Comparison of ENCODE assay signal across 8 cellular contexts in genomic region chr11:6568191-6568918, GRCh38. TPM values are rescaled to one million over a fixed set of nuclear protein-coding genes. Genes with fewer than 3 reads are reported as not detected.
A peak's percentile ranks its signal among the peaks of the same experiment; 100 is the strongest.
DNase-seq lines count a peak whose midpoint lies in the region; ATAC-seq, FAIRE-seq and TF ChIP-seq lines count a peak whose summit lies in the region.

No MANE protein-coding gene starts in this region.

- no peak overlapping the region for H2AFZ ChIP-seq in HepG2 (ENCODE audit: low read length)

- no peaks in the 10 kb centered on the region for H4K20me1 ChIP-seq in HepG2 (ENCODE audit: insufficient read depth, low read length)

- H3K4me3 Mint-ChIP-seq in MCF 10A (ENCODE audit: unreplicated experiment), result no peak overlapping the region

- FAIRE-seq in HepG2 (lab: Jason Lieb, UNC) (no peak), HTR-8/SVneo (lab: Jason Lieb, UNC) (no peak)

- no peak overlapping the region for H3K4me3 ChIP-seq in BJ (ENCODE audit: low read depth, low read length)
- H3K4me3 ChIP-seq in HepG2 (replicated peaks in 1 of 3; ENCODE audit: insufficient read depth in 1 of 3, low read depth in 2 of 3, low read length in 3 of 3), result no peak overlapping the region

- H3K4me1 Mint-ChIP-seq in MCF 10A (ENCODE audit: insufficient read depth, unreplicated experiment), result peaks cover 31% of the 10 kb centered on the region

- no peak overlapping the region for H3K9ac ChIP-seq in HepG2 (ENCODE audit: insufficient read depth, low read depth, low read length)

- no peaks in the 10 kb centered on the region for H3K79me2 ChIP-seq in HepG2 (ENCODE audit: insufficient read depth, low read length)

- H3K27ac ChIP-seq in HepG2 (ENCODE audit: extremely low read length, insufficient read depth, low read length), result no peak overlapping the region

- no peaks in the 10 kb centered on the region for H3K9me3 ChIP-seq in HepG2 (ENCODE audit: low read length)

- TF ChIP-seq RAD21 in Ishikawa (IDR thresholded peaks at IDR 0.05; ENCODE audit: low read depth), result no peak; the same call in 1 of the 2 replicates
- no peak for TF ChIP-seq RAD21 in HepG2 (CRISPR knock-in tag; IDR thresholded peaks at IDR 0.05)

- BruUV-seq in MCF 10A (replicated peaks; lab: Mats Ljungman, UMichigan), result no TSS peak
- no TSS peak for BruUV-seq in HepG2 (replicated peaks; lab: Mats Ljungman, UMichigan)

- TF ChIP-seq EP300 in Ishikawa (IDR thresholded peaks at IDR 0.05; ENCODE audit: borderline replicate concordance) (peak; percentile 39; the same call in 1 of the 2 replicates), HepG2 (IDR thresholded peaks at IDR 0.05; ENCODE audit: low read depth in 2 of 2, low read length in 2 of 2) (no peak), HepG2 (CRISPR knock-in tag; IDR thresholded peaks at IDR 0.05; ENCODE audit: borderline replicate concordance) (no peak)

- POLR2A ChIA-PET in BJ (lab: Charles Lee) (interaction anchor here (0.5 kb wide), 1 partner anchor 25 kb away, joined by 3 read pairs; no protein-coding TSS in a partner anchor), MCF 10A (lab: Yijun Ruan, JAX) (interaction anchor here (1.2 kb wide), 1 partner anchor 36 kb away, joined by 3 read pairs; no protein-coding TSS in a partner anchor), HepG2 (lab: Yijun Ruan, JAX) (no interaction called here)

- TF ChIP-seq CTCF in BJ (IDR thresholded peaks at IDR 0.05; ENCODE audit: insufficient read depth, low read depth, low read length), result 0 out of 2 replicates have a peak, but pooled peaks have one; percentile 5
- no peak for TF ChIP-seq CTCF in MCF 10A (IDR thresholded peaks at IDR 0.05; ENCODE audit: unreplicated experiment)
- TF ChIP-seq CTCF in HepG2 (CRISPR knock-in tag; IDR thresholded peaks at IDR 0.05), result peak; percentile 20; the same call in 1 of the 2 replicates

- no peaks in the 10 kb centered on the region for H3K27me3 Mint-ChIP-seq in MCF 10A (ENCODE audit: insufficient read depth, unreplicated experiment)

- no peak overlapping the region for H3K4me2 ChIP-seq in HepG2 (ENCODE audit: low read depth, low read length)

- no peaks in the 10 kb centered on the region for H3K27me3 ChIP-seq in BJ (ENCODE audit: control insufficient read depth, insufficient read depth, low read length)
- no peaks in the 10 kb centered on the region for H3K27me3 ChIP-seq in HepG2 (ENCODE audit: control insufficient read depth in 1 of 2, insufficient read depth in 2 of 2, low read length in 2 of 2)

- H3K36me3 Mint-ChIP-seq in MCF 10A (ENCODE audit: insufficient read depth, unreplicated experiment), result peaks cover 8% of the 10 kb centered on the region

- H3K9me3 Mint-ChIP-seq in MCF 10A (ENCODE audit: unreplicated experiment), result no peaks in the 10 kb centered on the region

- in situ Hi-C loops in HepG2 (cut with HindIII; ENCODE audit: extremely low pct_ligation_motif_present, low pct_unique_long_range_greater_than_20kb), result no loop called here

- DNase-seq in BJ (ENCODE audit: low read depth), result no peak
- peak; percentile 76 for DNase-seq in MCF 10A (ENCODE audit: unreplicated experiment)
- DNase-seq in HepG2 (ENCODE audit: low spot score), result no peak
- no peak for DNase-seq in epidermal melanocyte (ENCODE audit: insufficient read length, low spot score)
- DNase-seq in HTR-8/SVneo (ENCODE audit: insufficient read length, low spot score), result no peak
- DNase-seq in stimulated activated CD4-positive, alpha-beta T cell treated with anti-CD3 and anti-CD28 coated beads, Interleukin-2, amount 100 ng/mL, for 48 hours, result no peak
- no peak for DNase-seq in stimulated activated CD4-positive, alpha-beta T cell treated with anti-CD3 and anti-CD28 coated beads, Interleukin-4, amount 100 ng/mL, for 4 hours

- H3K27ac Mint-ChIP-seq in MCF 10A (ENCODE audit: low read depth, unreplicated experiment), result no peak overlapping the region

- ATAC-seq in HepG2, result no peak

- CTCF ChIA-PET in BJ (lab: Yijun Ruan, JAX), result interaction anchor here (0.7 to 1.1 kb wide), 2 partner anchors 37 to 77 kb away, joined by 3 to 5 read pairs; no protein-coding TSS in a partner anchor
- CTCF ChIA-PET in MCF 10A (lab: Yijun Ruan, JAX), result interaction anchor here (0.5 to 2.6 kb wide), 5 partner anchors 16 to 236 kb away, joined by 3 to 15 read pairs (median 3); no protein-coding TSS in a partner anchor
- CTCF ChIA-PET in HepG2 (lab: Yijun Ruan, JAX; ENCODE audit: low intra/inter-chr PET ratio, low total read pairs), result no interaction called here

- TF ChIP-seq POLR2A in HepG2 (IDR thresholded peaks at IDR 0.05; ENCODE audit: insufficient read depth in 1 of 2, low read depth in 2 of 2, low read length in 2 of 2), result no peak

- H3K4me1 ChIP-seq in HepG2 (ENCODE audit: insufficient read depth, low read length), result no peaks in the 10 kb centered on the region

- 97% methylated on average over 3 of the region's 4 CpGs for WGBS in HepG2 (ENCODE audit: low lambda C conversion rate)

- H3K36me3 ChIP-seq in BJ (ENCODE audit: control insufficient read depth, insufficient read depth, low read length) (no peaks in the 10 kb centered on the region; the same call in 1 of the 2 replicates), HepG2 (replicated peaks in 1 of 2; ENCODE audit: control insufficient read depth in 1 of 2, insufficient read depth in 2 of 2, low read length in 2 of 2) (no peaks in the 10 kb centered on the region)

- intact Hi-C loops in MCF 10A (cut with micrococcal nuclease), result no loop called here
- intact Hi-C loops in HepG2 (cut with micrococcal nuclease; ENCODE audit: unreplicated experiment), result no loop called here

RNA-seq across cellular contexts. Expression of gene RRP8, which starts 35.1 kb away (rescaled TPM):
- 9.9 and 14.4 TPM in 2 replicates for polyA plus RNA-seq in BJ (2011; rRNA removed)
- 5.9 and 8.6 TPM in 2 replicates for polyA minus RNA-seq in BJ (2011; rRNA and poly(A)+ RNA removed)
- 23.4 and 27.6 TPM in 2 replicates for total RNA-seq in MCF 10A (2022)
- 21.6 and 29.1 TPM in 2 replicates for total RNA-seq in HepG2 (2016; rRNA removed; fragmentation: Illumina TruSeq; extraction: Trizol)
- 3.8 and 5.1 TPM in 2 replicates for total RNA-seq in HepG2 (2016; cell fraction: cytosol; rRNA removed; fragmentation: Illumina TruSeq; extraction: Trizol; ENCODE audit: low read depth)
- 21.5 and 32.8 TPM in 2 replicates for total RNA-seq in HepG2 (2016; cell fraction: insoluble cytoplasmic fraction; rRNA removed; fragmentation: Illumina TruSeq; extraction: Trizol)
- 9.7 and 11.5 TPM in 2 replicates for total RNA-seq in HepG2 (2016; cell fraction: membrane; rRNA removed; fragmentation: Illumina TruSeq; extraction: Trizol)
- total RNA-seq in HepG2 (2016; cell fraction: nucleus; rRNA removed; fragmentation: Illumina TruSeq; extraction: Trizol), result 16.4 and 20.2 TPM in 2 replicates
- polyA plus RNA-seq in HepG2 (2011; rRNA removed), result 7.2 and 7.7 TPM in 2 replicates
- polyA plus RNA-seq in HepG2 (2011; cell fraction: cytosol; rRNA removed), result 4.3 and 4.5 TPM in 2 replicates
- polyA plus RNA-seq in HepG2 (2011; cell fraction: nucleus; rRNA removed), result 6.7 and 8.1 TPM in 2 replicates
- 9.2 and 11.7 TPM in 2 replicates for polyA plus RNA-seq in HepG2 (2012)
- polyA plus RNA-seq in HepG2 (2016; cell fraction: cytosol; fragmentation: Illumina TruSeq; extraction: Trizol; ENCODE audit: low read depth), result 2.3 and 3.9 TPM in 2 replicates
- polyA plus RNA-seq in HepG2 (2016; cell fraction: insoluble cytoplasmic fraction; fragmentation: Illumina TruSeq; extraction: Trizol; ENCODE audit: low read depth), result 25.8 and 25.9 TPM in 2 replicates
- polyA plus RNA-seq in HepG2 (2016; cell fraction: membrane; fragmentation: Illumina TruSeq; extraction: Trizol; ENCODE audit: low read depth), result 5.2 and 6.2 TPM in 2 replicates
- polyA plus RNA-seq in HepG2 (2016; cell fraction: nucleus; fragmentation: Illumina TruSeq; extraction: Trizol; ENCODE audit: insufficient read depth, low read depth), result 17.3 and 18.4 TPM in 2 replicates
- 9.9 and 22.6 TPM in 2 replicates for polyA minus RNA-seq in HepG2 (2011; rRNA and poly(A)+ RNA removed; ENCODE audit: low replicate concordance)
- polyA minus RNA-seq in HepG2 (2011; cell fraction: cytosol; rRNA and poly(A)+ RNA removed), result 1.8 and 3.3 TPM in 2 replicates
- 19.1 and 22.3 TPM in 2 replicates for polyA minus RNA-seq in HepG2 (2011; cell fraction: nucleus; rRNA and poly(A)+ RNA removed)

RNA-seq across cellular contexts. Expression of gene ILK, which starts 35.2 kb away (rescaled TPM):
- polyA plus RNA-seq in BJ (2011; rRNA removed), result 449 and 654 TPM in 2 replicates
- polyA minus RNA-seq in BJ (2011; rRNA and poly(A)+ RNA removed), result 282 and 375 TPM in 2 replicates
- 78.9 and 92.3 TPM in 2 replicates for total RNA-seq in MCF 10A (2022)
- total RNA-seq in HepG2 (2016; rRNA removed; fragmentation: Illumina TruSeq; extraction: Trizol), result 70.3 and 78.1 TPM in 2 replicates
- 16.4 and 17.1 TPM in 2 replicates for total RNA-seq in HepG2 (2016; cell fraction: cytosol; rRNA removed; fragmentation: Illumina TruSeq; extraction: Trizol; ENCODE audit: low read depth)
- 76.3 and 78.2 TPM in 2 replicates for total RNA-seq in HepG2 (2016; cell fraction: insoluble cytoplasmic fraction; rRNA removed; fragmentation: Illumina TruSeq; extraction: Trizol)
- 27.7 and 34.3 TPM in 2 replicates for total RNA-seq in HepG2 (2016; cell fraction: membrane; rRNA removed; fragmentation: Illumina TruSeq; extraction: Trizol)
- total RNA-seq in HepG2 (2016; cell fraction: nucleus; rRNA removed; fragmentation: Illumina TruSeq; extraction: Trizol), result 37.1 and 41.4 TPM in 2 replicates
- polyA plus RNA-seq in HepG2 (2011; rRNA removed), result 108 and 118 TPM in 2 replicates
- polyA plus RNA-seq in HepG2 (2011; cell fraction: cytosol; rRNA removed), result 111 and 115 TPM in 2 replicates
- 123 and 126 TPM in 2 replicates for polyA plus RNA-seq in HepG2 (2011; cell fraction: nucleus; rRNA removed)
- polyA plus RNA-seq in HepG2 (2012), result 51.2 and 60.5 TPM in 2 replicates
- polyA plus RNA-seq in HepG2 (2016; cell fraction: cytosol; fragmentation: Illumina TruSeq; extraction: Trizol; ENCODE audit: low read depth), result 21.0 and 21.5 TPM in 2 replicates
- 73.1 and 87.0 TPM in 2 replicates for polyA plus RNA-seq in HepG2 (2016; cell fraction: insoluble cytoplasmic fraction; fragmentation: Illumina TruSeq; extraction: Trizol; ENCODE audit: low read depth)
- polyA plus RNA-seq in HepG2 (2016; cell fraction: membrane; fragmentation: Illumina TruSeq; extraction: Trizol; ENCODE audit: low read depth), result 25.9 and 28.0 TPM in 2 replicates
- 62.8 and 70.6 TPM in 2 replicates for polyA plus RNA-seq in HepG2 (2016; cell fraction: nucleus; fragmentation: Illumina TruSeq; extraction: Trizol; ENCODE audit: insufficient read depth, low read depth)
- 144 and 217 TPM in 2 replicates for polyA minus RNA-seq in HepG2 (2011; rRNA and poly(A)+ RNA removed; ENCODE audit: low replicate concordance)
- 53.4 and 54.9 TPM in 2 replicates for polyA minus RNA-seq in HepG2 (2011; cell fraction: cytosol; rRNA and poly(A)+ RNA removed)
- 55.0 and 72.9 TPM in 2 replicates for polyA minus RNA-seq in HepG2 (2011; cell fraction: nucleus; rRNA and poly(A)+ RNA removed)

RNA-seq across cellular contexts. Expression of gene TAF10, which starts 43.7 kb away (rescaled TPM):
- polyA plus RNA-seq in BJ (2011; rRNA removed) (158 and 205 TPM in 2 replicates), HepG2 (2011; rRNA removed) (134 and 142 TPM in 2 replicates)
- polyA minus RNA-seq in BJ (2011; rRNA and poly(A)+ RNA removed), result 98.3 and 126 TPM in 2 replicates
- total RNA-seq in MCF 10A (2022) (157 and 167 TPM in 2 replicates), HepG2 (2016; rRNA removed; fragmentation: Illumina TruSeq; extraction: Trizol) (51.0 and 71.3 TPM in 2 replicates)
- 280 and 312 TPM in 2 replicates for total RNA-seq in HepG2 (2016; cell fraction: cytosol; rRNA removed; fragmentation: Illumina TruSeq; extraction: Trizol; ENCODE audit: low read depth)
- 37.8 and 65.8 TPM in 2 replicates for total RNA-seq in HepG2 (2016; cell fraction: insoluble cytoplasmic fraction; rRNA removed; fragmentation: Illumina TruSeq; extraction: Trizol)
- total RNA-seq in HepG2 (2016; cell fraction: membrane; rRNA removed; fragmentation: Illumina TruSeq; extraction: Trizol), result 172 and 203 TPM in 2 replicates
- 23.9 and 34.5 TPM in 2 replicates for total RNA-seq in HepG2 (2016; cell fraction: nucleus; rRNA removed; fragmentation: Illumina TruSeq; extraction: Trizol)
- 64.4 and 94.2 TPM in 2 replicates for polyA plus RNA-seq in HepG2 (2011; cell fraction: cytosol; rRNA removed)
- 76.4 and 83.1 TPM in 2 replicates for polyA plus RNA-seq in HepG2 (2011; cell fraction: nucleus; rRNA removed)
- polyA plus RNA-seq in HepG2 (2012), result 79.6 and 103 TPM in 2 replicates
- polyA plus RNA-seq in HepG2 (2016; cell fraction: cytosol; fragmentation: Illumina TruSeq; extraction: Trizol; ENCODE audit: low read depth), result 614 TPM in 2 replicates
- polyA plus RNA-seq in HepG2 (2016; cell fraction: insoluble cytoplasmic fraction; fragmentation: Illumina TruSeq; extraction: Trizol; ENCODE audit: low read depth), result 76.0 and 96.8 TPM in 2 replicates
- polyA plus RNA-seq in HepG2 (2016; cell fraction: membrane; fragmentation: Illumina TruSeq; extraction: Trizol; ENCODE audit: low read depth), result 335 TPM in 2 replicates
- polyA plus RNA-seq in HepG2 (2016; cell fraction: nucleus; fragmentation: Illumina TruSeq; extraction: Trizol; ENCODE audit: insufficient read depth, low read depth), result 91.8 and 94.6 TPM in 2 replicates
- polyA minus RNA-seq in HepG2 (2011; rRNA and poly(A)+ RNA removed; ENCODE audit: low replicate concordance), result 60.8 and 157 TPM in 2 replicates
- polyA minus RNA-seq in HepG2 (2011; cell fraction: cytosol; rRNA and poly(A)+ RNA removed), result 21.5 and 21.7 TPM in 2 replicates
- 13.3 and 17.4 TPM in 2 replicates for polyA minus RNA-seq in HepG2 (2011; cell fraction: nucleus; rRNA and poly(A)+ RNA removed)

RNA-seq across cellular contexts. Expression of gene TPP1, which starts 50.9 kb away (rescaled TPM):
- polyA plus RNA-seq in BJ (2011; rRNA removed) (69.7 and 77.6 TPM in 2 replicates), HepG2 (2011; rRNA removed) (74.6 and 75.4 TPM in 2 replicates)
- 48.0 and 60.2 TPM in 2 replicates for polyA minus RNA-seq in BJ (2011; rRNA and poly(A)+ RNA removed)
- total RNA-seq in MCF 10A (2022) (26.9 and 46.5 TPM in 2 replicates), HepG2 (2016; rRNA removed; fragmentation: Illumina TruSeq; extraction: Trizol) (13.9 and 14.4 TPM in 2 replicates)
- total RNA-seq in HepG2 (2016; cell fraction: cytosol; rRNA removed; fragmentation: Illumina TruSeq; extraction: Trizol; ENCODE audit: low read depth), result 2.0 and 2.1 TPM in 2 replicates
- total RNA-seq in HepG2 (2016; cell fraction: insoluble cytoplasmic fraction; rRNA removed; fragmentation: Illumina TruSeq; extraction: Trizol), result 12.7 and 19.0 TPM in 2 replicates
- total RNA-seq in HepG2 (2016; cell fraction: membrane; rRNA removed; fragmentation: Illumina TruSeq; extraction: Trizol), result 5.1 and 5.7 TPM in 2 replicates
- total RNA-seq in HepG2 (2016; cell fraction: nucleus; rRNA removed; fragmentation: Illumina TruSeq; extraction: Trizol), result 44.6 and 53.2 TPM in 2 replicates
- 41.2 and 69.0 TPM in 2 replicates for polyA plus RNA-seq in HepG2 (2011; cell fraction: cytosol; rRNA removed)
- 130 and 133 TPM in 2 replicates for polyA plus RNA-seq in HepG2 (2011; cell fraction: nucleus; rRNA removed)
- polyA plus RNA-seq in HepG2 (2012), result 67.2 and 75.4 TPM in 2 replicates
- 3.2 and 3.3 TPM in 2 replicates for polyA plus RNA-seq in HepG2 (2016; cell fraction: cytosol; fragmentation: Illumina TruSeq; extraction: Trizol; ENCODE audit: low read depth)
- polyA plus RNA-seq in HepG2 (2016; cell fraction: insoluble cytoplasmic fraction; fragmentation: Illumina TruSeq; extraction: Trizol; ENCODE audit: low read depth), result 19.2 and 28.8 TPM in 2 replicates
- 6.8 and 8.7 TPM in 2 replicates for polyA plus RNA-seq in HepG2 (2016; cell fraction: membrane; fragmentation: Illumina TruSeq; extraction: Trizol; ENCODE audit: low read depth)
- polyA plus RNA-seq in HepG2 (2016; cell fraction: nucleus; fragmentation: Illumina TruSeq; extraction: Trizol; ENCODE audit: insufficient read depth, low read depth), result 86.0 and 89.1 TPM in 2 replicates
- 99.1 and 146 TPM in 2 replicates for polyA minus RNA-seq in HepG2 (2011; rRNA and poly(A)+ RNA removed; ENCODE audit: low replicate concordance)
- polyA minus RNA-seq in HepG2 (2011; cell fraction: cytosol; rRNA and poly(A)+ RNA removed), result 64.9 and 85.0 TPM in 2 replicates
- 36.2 and 41.0 TPM in 2 replicates for polyA minus RNA-seq in HepG2 (2011; cell fraction: nucleus; rRNA and poly(A)+ RNA removed)
